8 cellular contexts compared by ENCODE assay signal in genomic region chr7:143901360-143901709, GRCh38. TPM values are rescaled to one million over a fixed set of nuclear protein-coding genes. Genes with fewer than 3 reads are reported as not detected.
A peak's percentile ranks its signal among the peaks of the same experiment; 100 is the strongest.
DNase-seq lines count a peak whose midpoint lies in the region; ATAC-seq and TF ChIP-seq lines count a peak whose summit lies in the region.

No MANE protein-coding gene starts in this region.

- H3K9me3 Mint-ChIP-seq in naive thymus-derived CD8-positive, alpha-beta T cell: no peaks in the 10 kb centered on the region

- WGBS in esophagus muscularis mucosa: 0% methylated on average over 11 of the region's 15 CpGs

- peak overlapping the region; percentile 89 to 98 (median 92) for H3K4me3 Mint-ChIP-seq in naive thymus-derived CD8-positive, alpha-beta T cell

- no peaks in the 10 kb centered on the region for H3K27me3 ChIP-seq in esophagus muscularis mucosa

- POLR2A ChIA-PET in naive thymus-derived CD8-positive, alpha-beta T cell (lab: Charles Lee): interaction anchor here (0.6 to 1.1 kb wide), 2 partner anchors 14 to 78 kb away, joined by 3 read pairs; no protein-coding TSS in a partner anchor

- H3K27me3 Mint-ChIP-seq in naive thymus-derived CD8-positive, alpha-beta T cell: no peaks in the 10 kb centered on the region

- H3K27ac ChIP-seq in VCaP (peak overlapping the region; percentile 96), esophagus muscularis mucosa (replicated peaks in 1 of 4) (peak overlapping the region; percentile 89 to 95 (median 93))

- DNase-seq in A172 (ENCODE audit: low spot score) (peak; percentile 30), esophagus muscularis mucosa (ENCODE audit: extremely low spot score) (no peak), GM19240 (ENCODE audit: insufficient read length, low spot score) (no peak)
- DNase-seq in naive thymus-derived CD8-positive, alpha-beta T cell: no peak

- TF ChIP-seq CTCF in VCaP (conservative IDR thresholded peaks at IDR 0.05): no peak
- TF ChIP-seq CTCF in esophagus muscularis mucosa (IDR thresholded peaks at IDR 0.05): no peak

- no peaks in the 10 kb centered on the region for H3K9me3 ChIP-seq in esophagus muscularis mucosa

- H3K4me3 ChIP-seq in esophagus muscularis mucosa: peak overlapping the region; percentile 66 to 93 (median 86)

- peak overlapping the region; percentile 76 to 97 (median 94) for H3K27ac Mint-ChIP-seq in naive thymus-derived CD8-positive, alpha-beta T cell

- intact Hi-C loops in esophagus muscularis mucosa (cut with DNase I): loop anchor here (10.0 kb wide), 1 partner anchor 123 kb away; no protein-coding TSS in a partner anchor

- no peak for TF ChIP-seq POLR2A in esophagus muscularis mucosa (IDR thresholded peaks at IDR 0.05; ENCODE audit: low read depth)

- H3K36me3 ChIP-seq in esophagus muscularis mucosa: no peaks in the 10 kb centered on the region

- ATAC-seq in GM19467 (IDR thresholded peaks at IDR 0.05; ENCODE audit: unreplicated experiment) (peak; percentile 23), GM18511 (IDR thresholded peaks at IDR 0.05; ENCODE audit: unreplicated experiment) (no peak), GM19397 (IDR thresholded peaks at IDR 0.05; ENCODE audit: unreplicated experiment) (no peak)
- no peak for ATAC-seq in naive thymus-derived CD8-positive, alpha-beta T cell

- peaks cover 15 to 45% (median 33%) of the 10 kb centered on the region in 4 donors for H3K4me1 Mint-ChIP-seq in naive thymus-derived CD8-positive, alpha-beta T cell

- peaks cover 23 to 55% (median 43%) of the 10 kb centered on the region in 4 donors for H3K4me1 ChIP-seq in esophagus muscularis mucosa

- no peak for TF ChIP-seq EP300 in esophagus muscularis mucosa (IDR thresholded peaks at IDR 0.05)

- no peaks in the 10 kb centered on the region for H3K36me3 Mint-ChIP-seq in naive thymus-derived CD8-positive, alpha-beta T cell

RNA-seq across cellular contexts. Expression of gene TCAF1, which starts 0.6 kb away (rescaled TPM):
- 53.5 and 63.2 TPM in 2 replicates for total RNA-seq in A172 (2014; rRNA removed; shearing (Covaris generic))
- total RNA-seq in esophagus muscularis mucosa: 10 to 100 TPM; 38.2 to 62.7 (median 52.4) TPM
- total RNA-seq in naive thymus-derived CD8-positive, alpha-beta T cell: 10 to 100 TPM; 16.9 to 19.2 TPM
- 10 to 100 TPM in 2 of 3 donors, 1 to 10 TPM in 1; 8.9 to 15.2 (median 12.8) TPM for polyA plus RNA-seq in naive thymus-derived CD8-positive, alpha-beta T cell

RNA-seq across cellular contexts. Expression of gene OR2F2, which starts 33.7 kb away (rescaled TPM):
- total RNA-seq in A172 (2014; rRNA removed; shearing (Covaris generic)): not detected in 2 replicates
- not detected for total RNA-seq in esophagus muscularis mucosa
- not detected for total RNA-seq in naive thymus-derived CD8-positive, alpha-beta T cell
- polyA plus RNA-seq in naive thymus-derived CD8-positive, alpha-beta T cell: not detected

RNA-seq across cellular contexts. Expression of gene OR2F1, which starts 53.3 kb away (rescaled TPM):
- total RNA-seq in A172 (2014; rRNA removed; shearing (Covaris generic)): not detected in 2 replicates
- total RNA-seq in esophagus muscularis mucosa: not detected
- total RNA-seq in naive thymus-derived CD8-positive, alpha-beta T cell: not detected
- polyA plus RNA-seq in naive thymus-derived CD8-positive, alpha-beta T cell: not detected
